Comparison of ENCODE assay signal across 29 cellular contexts in the genomic region with DNA sequence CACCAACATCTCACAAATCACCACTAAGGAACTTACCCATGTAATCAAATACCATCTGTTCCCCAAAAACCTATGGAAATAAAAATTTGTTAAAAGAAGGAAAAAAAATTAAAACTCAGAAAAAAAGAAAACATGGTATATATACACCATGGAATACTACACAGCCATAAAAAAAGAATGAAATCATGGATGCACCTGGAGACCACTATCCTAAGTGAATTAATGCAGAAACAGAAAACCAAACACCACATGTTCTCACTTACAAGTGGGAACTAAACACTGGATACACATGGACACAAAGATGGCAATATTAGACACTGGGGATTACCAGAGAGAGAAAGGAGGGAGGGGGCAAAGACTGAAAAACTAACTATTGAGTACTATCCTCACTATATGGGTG.
"Had no signal": no experiment of that assay in that cellular context is flagged by ENCODE, and none has a peak within 500 bp of the region (broad histone marks: within the 10 kb centered on the region; RNA-seq: fewer than 3 reads in every experiment).

No MANE protein-coding gene starts in this region.

- H3K4me3 ChIP-seq: stomach, suprapubic skin, testis, thoracic aorta, thyroid gland, tibial artery, tibial nerve, transverse colon, upper lobe of left lung, upper lobe of right lung, uterus, vagina had no signal

- FAIRE-seq: urothelium cell line had no signal

- ATAC-seq: stimulated activated effector memory CD8-positive, alpha-beta T cell treated with anti-CD3 and anti-CD28 coated beads, Interleukin-12 subunit alpha, Interleukin-12 subunit beta, amount 100 ng/mL, for 72 hours; stimulated activated memory B cell treated with anti-CD40 and anti-IgM and Interleukin-4, amounts not matched to agents 10 μg/mL and 1 μg/mL and 100 μg/mL, for 72 hours; stimulated activated naive B cell treated with anti-CD40 and anti-IgM and Interleukin-4, amounts not matched to agents 10 μg/mL and 1 μg/mL and 100 μg/mL, for 72 hours; stimulated activated naive CD8-positive, alpha-beta T cell treated with anti-CD3 and anti-CD28 coated beads, Interleukin-15, amount 100 ng/mL, for 72 hours; stimulated activated naive CD8-positive, alpha-beta T cell treated with anti-CD3 and anti-CD28 coated beads, Interleukin-15, Interleukin-2, amounts not matched to agents 100 U/mL and 50 U/mL, for 24 hours; upper lobe of right lung had no signal

- H3K36me3 Mint-ChIP-seq: stimulated activated effector memory CD8-positive, alpha-beta T cell treated with anti-CD3 and anti-CD28 coated beads, Interleukin-12 subunit alpha, Interleukin-12 subunit beta, amount 100 ng/mL, for 72 hours; stimulated activated naive B cell treated with anti-CD40 and anti-IgM and Interleukin-4, amounts not matched to agents 10 μg/mL and 1 μg/mL and 100 μg/mL, for 72 hours; type B pancreatic cell had no signal

- H3K9me3 ChIP-seq: suprapubic skin, testis, thoracic aorta, thyroid gland, tibial artery, transverse colon, upper lobe of right lung, uterus, vagina had no signal

- H3K4me1 ChIP-seq: stomach, suprapubic skin, testis, thyroid gland, tibial nerve, upper lobe of left lung, upper lobe of right lung, uterus, vagina had no signal

- H3K27me3 Mint-ChIP-seq: stimulated activated memory B cell treated with anti-CD40 and anti-IgM and Interleukin-4, amounts not matched to agents 10 μg/mL and 1 μg/mL and 100 μg/mL, for 72 hours; stimulated activated naive CD8-positive, alpha-beta T cell treated with anti-CD3 and anti-CD28 coated beads, Interleukin-15, amount 100 ng/mL, for 72 hours had no signal

- H3K9me3 Mint-ChIP-seq: type B pancreatic cell had no signal

- H3K27me3 ChIP-seq: stomach, suprapubic skin, testis, thyroid gland, tibial artery, tibial nerve, transverse colon, upper lobe of left lung, upper lobe of right lung, uterus, vagina had no signal

- DNase-seq: stimulated activated CD4-positive, alpha-beta T cell treated with anti-CD3 and anti-CD28 coated beads, Interleukin-2, amount 100 ng/mL, for 48 hours; stimulated activated CD4-positive, alpha-beta T cell treated with anti-CD3 and anti-CD28 coated beads, Interleukin-4, amount 100 ng/mL, for 1 hour; stimulated activated CD4-positive, alpha-beta T cell treated with anti-CD3 and anti-CD28 coated beads, Interleukin-4, amount 100 ng/mL, for 24 hours; stimulated activated CD4-positive, alpha-beta T cell treated with anti-CD3 and anti-CD28 coated beads, Interleukin-4, amount 100 ng/mL, for 4 hours; stimulated activated CD8-positive, alpha-beta memory T cell treated with anti-CD3 and anti-CD28 coated beads, Interleukin-4, amount 100 ng/mL, for 48 hours; stimulated activated naive B cell treated with anti-CD40 and anti-IgM and Interleukin-4, amounts not matched to agents 10 μg/mL and 1 μg/mL and 100 μg/mL, for 72 hours; stimulated activated naive CD4-positive, alpha-beta T cell; stimulated activated naive CD4-positive, alpha-beta T cell treated with Interleukin-2 at 50 U/mL for 16 hours; stimulated activated naive CD8-positive, alpha-beta T cell treated with anti-CD3 and anti-CD28 coated beads, Interleukin-15, amount 100 ng/mL, for 72 hours; stimulated activated naive CD8-positive, alpha-beta T cell treated with anti-CD3 and anti-CD28 coated beads, Interleukin-15, Interleukin-2, amounts not matched to agents 100 U/mL and 50 U/mL, for 24 hours; stomach; substantia nigra; testis; thyroid gland; tibial artery; trophoblast cell; upper lobe of left lung; upper lobe of right lung; uterus had no signal

- H3K27ac Mint-ChIP-seq: stimulated activated effector memory CD8-positive, alpha-beta T cell treated with anti-CD3 and anti-CD28 coated beads, Interleukin-12 subunit alpha, Interleukin-12 subunit beta, amount 100 ng/mL, for 72 hours; stimulated activated memory B cell treated with anti-CD40 and anti-IgM and Interleukin-4, amounts not matched to agents 10 μg/mL and 1 μg/mL and 100 μg/mL, for 72 hours; stimulated activated naive B cell treated with anti-CD40 and anti-IgM and Interleukin-4, amounts not matched to agents 10 μg/mL and 1 μg/mL and 100 μg/mL, for 72 hours; stimulated activated naive CD8-positive, alpha-beta T cell treated with anti-CD3 and anti-CD28 coated beads, Interleukin-15, amount 100 ng/mL, for 72 hours; stimulated activated naive CD8-positive, alpha-beta T cell treated with anti-CD3 and anti-CD28 coated beads, Interleukin-15, Interleukin-2, amounts not matched to agents 100 ng/mL and 50 ng/mL, for 24 hours; type B pancreatic cell had no signal

- H3K36me3 ChIP-seq: stomach, suprapubic skin, thoracic aorta, thyroid gland, tibial artery, tibial nerve, transverse colon, upper lobe of left lung, upper lobe of right lung, uterus, vagina had no signal

- H3K4me3 Mint-ChIP-seq: stimulated activated effector memory CD8-positive, alpha-beta T cell treated with anti-CD3 and anti-CD28 coated beads, Interleukin-12 subunit alpha, Interleukin-12 subunit beta, amount 100 ng/mL, for 72 hours; stimulated activated memory B cell treated with anti-CD40 and anti-IgM and Interleukin-4, amounts not matched to agents 10 μg/mL and 1 μg/mL and 100 μg/mL, for 72 hours; stimulated activated naive B cell treated with anti-CD40 and anti-IgM and Interleukin-4, amounts not matched to agents 10 μg/mL and 1 μg/mL and 100 μg/mL, for 72 hours; stimulated activated naive CD8-positive, alpha-beta T cell treated with anti-CD3 and anti-CD28 coated beads, Interleukin-15, amount 100 ng/mL, for 72 hours; stimulated activated naive CD8-positive, alpha-beta T cell treated with anti-CD3 and anti-CD28 coated beads, Interleukin-15, Interleukin-2, amounts not matched to agents 100 ng/mL and 50 ng/mL, for 24 hours; type B pancreatic cell had no signal

- H3K27ac ChIP-seq: stomach, suprapubic skin, testis, thoracic aorta, thyroid gland, tibial artery, tibial nerve, transverse colon, upper lobe of left lung, upper lobe of right lung, uterus, vagina had no signal

- H3K4me1 Mint-ChIP-seq: stimulated activated naive B cell treated with anti-CD40 and anti-IgM and Interleukin-4, amounts not matched to agents 10 μg/mL and 1 μg/mL and 100 μg/mL, for 72 hours; stimulated activated naive CD8-positive, alpha-beta T cell treated with anti-CD3 and anti-CD28 coated beads, Interleukin-15, amount 100 ng/mL, for 72 hours had no signal
